In genomic region chr7:77331938-77332695, GRCh38 we compare ENCODE assay signal across 8 cellular contexts.
DNase-seq lines count a peak whose midpoint lies in the region; ATAC-seq and TF ChIP-seq lines count a peak whose summit lies in the region.

No MANE protein-coding gene starts in this region.

- H3K9me2 ChIP-seq in PC-9 (ENCODE audit: insufficient read depth), result no peaks in the 10 kb centered on the region

- H3K9ac ChIP-seq in H9 (ENCODE audit: extremely low read depth, insufficient read length, low read length), result no peak overlapping the region

- POLR2A ChIA-PET in PC-9 (lab: Charles Lee; ENCODE audit: unreplicated experiment), result interaction anchor here (0.5 to 0.7 kb wide), 4 partner anchors 16 to 707 kb away, joined by 3 to 5 read pairs (median 4); no protein-coding TSS in a partner anchor

- TF ChIP-seq POLR2A in heart left ventricle (IDR thresholded peaks at IDR 0.05), result no peak

- H4K8ac ChIP-seq in H9 (replicated peaks; ENCODE audit: insufficient read length, low read depth, low read length), result no peak overlapping the region

- no peak overlapping the region for H2BK120ac ChIP-seq in H9 (ENCODE audit: low read depth, low read length, poor library complexity, severe bottlenecking)

- no peak overlapping the region for H4K91ac ChIP-seq in H9 (ENCODE audit: insufficient read length, low read depth, low read length)

- intact Hi-C loops in PC-9 (cut with micrococcal nuclease; ENCODE audit: unreplicated experiment) (loop anchor here (2.0 to 5.0 kb wide), 3 partner anchors 85 to 1155 kb away; partner anchors contain the start of gene CCDC146), heart left ventricle (cut with DNase I) (loop anchor here in 7 of 10 donors (2.0 to 10.0 kb wide), 6 partner anchors 85 to 210 kb away; partner anchors contain the start of gene CCDC146 (in 4 of the 7))

- no peaks in the 10 kb centered on the region; the same call in 1 of the 2 replicates for H3F3A ChIP-seq in PC-9 (ENCODE audit: insufficient read depth, low read depth)

- no peak overlapping the region for H4K5ac ChIP-seq in H9 (ENCODE audit: insufficient read length, low read depth, low read length)

- CTCF ChIA-PET in PC-9 (lab: Charles Lee), result interaction anchor here (0.6 to 1.6 kb wide), 11 partner anchors 29 to 1722 kb away, joined by 3 to 25 read pairs (median 4); no protein-coding TSS in a partner anchor

- H3K9me3 Mint-ChIP-seq in H9, result no peaks in the 10 kb centered on the region
- no peaks in the 10 kb centered on the region for H3K9me3 Mint-ChIP-seq in activated naive CD4-positive, alpha-beta T cell treated with anti-CD3 and anti-CD28 coated beads, Interleukin-2, amount 50 U/mL, for 72 hours

- no peaks in the 10 kb centered on the region for H3K36me3 Mint-ChIP-seq in H9 (ENCODE audit: insufficient read depth in 1 of 3, low read depth in 3 of 3)
- no peaks in the 10 kb centered on the region for H3K36me3 Mint-ChIP-seq in activated naive CD4-positive, alpha-beta T cell treated with anti-CD3 and anti-CD28 coated beads, Interleukin-2, amount 50 U/mL, for 72 hours

- H3K27ac Mint-ChIP-seq in H9, result no peak overlapping the region
- H3K27ac Mint-ChIP-seq in activated naive CD4-positive, alpha-beta T cell treated with anti-CD3 and anti-CD28 coated beads, Interleukin-2, amount 50 U/mL, for 72 hours, result no peak overlapping the region

- peak; percentile 16 for DNase-seq in activated gamma-delta T cell treated with Interleukin-2 at 50 U/mL for 16 hours
- DNase-seq in activated gamma-delta T cell (lab: John Stamatoyannopoulos, UW), result no peak
- DNase-seq in H9, result peak; percentile 60
- DNase-seq in Kasumi-1 (lab: John Stamatoyannopoulos, UW), result peak; percentile 85 to 92
- DNase-seq in PC-9, result peak; percentile 59 to 61
- DNase-seq in activated naive CD4-positive, alpha-beta T cell treated with anti-CD3 and anti-CD28 coated beads, Interleukin-2, amount 50 U/mL, for 72 hours (ENCODE audit: low spot score in 2 of 2), result peak; percentile 36 to 58
- DNase-seq in heart left ventricle, result peak in 4 of 5 donors; percentile 66 to 74 (median 70)
- peak; percentile 83 for DNase-seq in putamen (ENCODE audit: low spot score)

- no peak overlapping the region for H2AK5ac ChIP-seq in H9 (ENCODE audit: insufficient read length, low read length)

- no peaks in the 10 kb centered on the region for H3K79me1 ChIP-seq in H9 (ENCODE audit: insufficient read depth, low read depth, low read length, poor library complexity, severe bottlenecking)

- no peaks in the 10 kb centered on the region for H3K27me3 Mint-ChIP-seq in H9 (ENCODE audit: low read depth)

- no peaks in the 10 kb centered on the region for H4K20me1 ChIP-seq in H9 (ENCODE audit: control insufficient read depth, insufficient read depth, insufficient read length)
- H4K20me1 ChIP-seq in PC-9 (ENCODE audit: insufficient read depth), result no peaks in the 10 kb centered on the region

- H3K4me3 ChIP-seq in PC-9 (no peak overlapping the region), heart left ventricle (no peak overlapping the region)

- no peak overlapping the region for H2BK20ac ChIP-seq in H9 (ENCODE audit: low read depth, low read length, poor library complexity, severe bottlenecking)

- H3K27me3 ChIP-seq in H9 (ENCODE audit: insufficient read depth, low read length) (no peaks in the 10 kb centered on the region), PC-9 (ENCODE audit: insufficient read depth, low read depth) (no peaks in the 10 kb centered on the region), heart left ventricle (no peaks in the 10 kb centered on the region)

- H3K14ac ChIP-seq in H9 (ENCODE audit: insufficient read depth, low read length), result no peak overlapping the region

- H3K79me2 ChIP-seq in H9 (ENCODE audit: insufficient read depth, low read length) (no peaks in the 10 kb centered on the region), PC-9 (ENCODE audit: low read depth) (no peaks in the 10 kb centered on the region)

- no peak overlapping the region for H3K27ac ChIP-seq in H9 (ENCODE audit: insufficient read length, low read depth, low read length)
- H3K27ac ChIP-seq in PC-9, result no peak overlapping the region
- no peak overlapping the region for H3K27ac ChIP-seq in heart left ventricle

- no CpG with 5 or more reads among the region's 3 CpGs for WGBS in H9 (ENCODE audit: extremely low coverage, insufficient read length, low lambda C conversion rate)
- 58 to 60% (median 60%) methylated on average over 3 of the region's 3 CpGs for WGBS in heart left ventricle, 4 donors

- BruUV-seq in PC-9 (replicated peaks; lab: Mats Ljungman, UMichigan), result no TSS peak

- H3K23me2 ChIP-seq in H9 (ENCODE audit: insufficient read length, low read depth, low read length, poor library complexity, severe bottlenecking), result no peaks in the 10 kb centered on the region

- H3K4me2 ChIP-seq in H9 (ENCODE audit: insufficient read depth, insufficient read length, low read length), result no peak overlapping the region
- H3K4me2 ChIP-seq in PC-9, result no peak overlapping the region

- no peak overlapping the region for H3K4me3 Mint-ChIP-seq in H9

- no peak overlapping the region for H2BK15ac ChIP-seq in H9 (ENCODE audit: low read depth, low read length)

- H3K4me1 Mint-ChIP-seq in H9, result peaks cover 15% of the 10 kb centered on the region in 2 experiments

- no peak overlapping the region for H3T11ph ChIP-seq in H9 (ENCODE audit: low read length)

- no peaks in the 10 kb centered on the region for H3K36me3 ChIP-seq in PC-9 (ENCODE audit: low read depth)
- no peaks in the 10 kb centered on the region for H3K36me3 ChIP-seq in heart left ventricle

- H2BK5ac ChIP-seq in H9 (ENCODE audit: insufficient read length, low read length), result no peak overlapping the region

- no peak overlapping the region for H3K18ac ChIP-seq in H9 (ENCODE audit: insufficient read length, low read depth, low read length)

- H3K4me1 ChIP-seq in H9 (ENCODE audit: insufficient read depth, low read length) (no peaks in the 10 kb centered on the region), PC-9 (replicated peaks; ENCODE audit: insufficient read depth) (peaks cover 28% of the 10 kb centered on the region), heart left ventricle (peaks cover 5 to 65% (median 36%) of the 10 kb centered on the region in 12 donors)

- H3K9me3 ChIP-seq in H9 (ENCODE audit: control insufficient read depth, low read depth, low read length), result no peaks in the 10 kb centered on the region
- H3K9me3 ChIP-seq in PC-9 (ENCODE audit: insufficient read depth, low read depth), result no peaks in the 10 kb centered on the region; the same call in 1 of the 2 replicates
- H3K9me3 ChIP-seq in heart left ventricle, result no peaks in the 10 kb centered on the region

- no peak overlapping the region for H2BK12ac ChIP-seq in H9 (ENCODE audit: insufficient read length, low read depth, low read length)

- no peak overlapping the region for H3K56ac ChIP-seq in H9 (ENCODE audit: insufficient read length, low read depth, low read length)

- no peak overlapping the region for H3K4ac ChIP-seq in H9 (ENCODE audit: low read depth, low read length)

- no peak overlapping the region for H2AFZ ChIP-seq in H9 (ENCODE audit: low read length)
- H2AFZ ChIP-seq in PC-9, result no peak overlapping the region

- H3K23ac ChIP-seq in H9 (ENCODE audit: insufficient read length, low read depth, low read length), result no peak overlapping the region

- peak; percentile 39 to 53 for ATAC-seq in activated naive CD4-positive, alpha-beta T cell treated with anti-CD3 and anti-CD28 coated beads, Interleukin-2, amount 50 U/mL, for 72 hours
- peak; percentile 71 to 95 (median 93) for ATAC-seq in heart left ventricle

- TF ChIP-seq CTCF in H9 (conservative IDR thresholded peaks at IDR 0.05) (peak; percentile 76), PC-9 (conservative IDR thresholded peaks at IDR 0.05) (peak; percentile 73), heart left ventricle (IDR thresholded peaks at IDR 0.05) (peak; percentile 59 to 81 (median 76))
